12 cellular contexts compared by ENCODE assay signal in genomic region chr4:41814565-41814964, GRCh38.
DNase-seq lines count a peak whose midpoint lies in the region; ATAC-seq and TF ChIP-seq lines count a peak whose summit lies in the region.
"Had no signal": no experiment of that assay in that cellular context is flagged by ENCODE, and none has a peak within 500 bp of the region (broad histone marks: within the 10 kb centered on the region; RNA-seq: fewer than 3 reads in every experiment).

No MANE protein-coding gene starts in this region.

- H3K9me3 Mint-ChIP-seq in stimulated activated naive B cell treated with anti-CD40 and anti-IgM and Interleukin-4, amounts not matched to agents 10 μg/mL and 1 μg/mL and 100 μg/mL, for 72 hours, result peaks cover 2 to 7% of the 10 kb centered on the region in 2 donors

- peaks cover 4% of the 10 kb centered on the region for H3K27me3 ChIP-seq in RWPE2 (ENCODE audit: insufficient read depth, poor library complexity, severe bottlenecking)
- peaks cover 22% of the 10 kb centered on the region for H3K27me3 ChIP-seq in neuron (ENCODE audit: insufficient read depth, low read length)

- no peaks in the 10 kb centered on the region for H3K36me3 Mint-ChIP-seq in stimulated activated naive B cell treated with anti-CD40 and anti-IgM and Interleukin-4, amounts not matched to agents 10 μg/mL and 1 μg/mL and 100 μg/mL, for 72 hours
- H3K36me3 Mint-ChIP-seq: IgD-negative memory B cell had no signal

- no peaks in the 10 kb centered on the region for H3K4me1 Mint-ChIP-seq in stimulated activated naive B cell treated with anti-CD40 and anti-IgM and Interleukin-4, amounts not matched to agents 10 μg/mL and 1 μg/mL and 100 μg/mL, for 72 hours
- H3K4me1 Mint-ChIP-seq: IgD-negative memory B cell had no signal

- ATAC-seq in RWPE2 (ENCODE audit: low read depth), result peak; percentile 59
- ATAC-seq in stimulated activated naive B cell treated with anti-CD40 and anti-IgM and Interleukin-4, amounts not matched to agents 10 μg/mL and 1 μg/mL and 100 μg/mL, for 72 hours (replicated peaks), result no peak
- no peak for ATAC-seq in HG03039 (IDR thresholded peaks at IDR 0.05; ENCODE audit: unreplicated experiment)
- ATAC-seq in GM21717 (IDR thresholded peaks at IDR 0.05; ENCODE audit: unreplicated experiment), result no peak

- no peak overlapping the region for H3K4me3 Mint-ChIP-seq in stimulated activated naive B cell treated with anti-CD40 and anti-IgM and Interleukin-4, amounts not matched to agents 10 μg/mL and 1 μg/mL and 100 μg/mL, for 72 hours
- H3K4me3 Mint-ChIP-seq: IgD-negative memory B cell had no signal

- H2AFZ ChIP-seq in neuron (ENCODE audit: low read depth, low read length), result peak overlapping the region; percentile 20

- peak; percentile 61 for TF ChIP-seq CTCF in RWPE2 (IDR thresholded peaks at IDR 0.05; ENCODE audit: poor library complexity, severe bottlenecking)
- peak; percentile 54 for TF ChIP-seq CTCF in fibroblast of the aortic adventitia (IDR thresholded peaks at IDR 0.05; ENCODE audit: insufficient read depth, low read length)

- DNase-seq in EH (ENCODE audit: low read depth) (peak; percentile 56), RWPE2 (ENCODE audit: low spot score) (no peak), fibroblast of the aortic adventitia (ENCODE audit: low read depth) (peak; percentile 21), NCI-H345 treated with DMSO at 0.1 percent for 48 hours (lab: John Stamatoyannopoulos, UW; ENCODE audit: unreplicated experiment) (no peak)
- no peak for DNase-seq in stimulated activated naive B cell treated with anti-CD40 and anti-IgM and Interleukin-4, amounts not matched to agents 10 μg/mL and 1 μg/mL and 100 μg/mL, for 72 hours
- DNase-seq: left cardiac atrium; NCI-H510A treated with DMSO at 0.1 percent for 48 hours; stimulated activated naive CD4-positive, alpha-beta T cell had no signal

- H3K36me3 ChIP-seq in RWPE2 (ENCODE audit: low read depth) (no peaks in the 10 kb centered on the region), neuron (ENCODE audit: insufficient read depth, low read length) (no peaks in the 10 kb centered on the region)

- H3K27ac ChIP-seq in RWPE2 (ENCODE audit: poor library complexity, severe bottlenecking), result no peak overlapping the region

- H3K9me3 ChIP-seq in RWPE2 (ENCODE audit: severe bottlenecking) (no peaks in the 10 kb centered on the region), neuron (ENCODE audit: low read length) (no peaks in the 10 kb centered on the region)

- no peak overlapping the region for H3K4me3 ChIP-seq in RWPE2 (ENCODE audit: severe bottlenecking)
- no peak overlapping the region for H3K4me3 ChIP-seq in fibroblast of the aortic adventitia (ENCODE audit: low read depth, low read length)
- no peak overlapping the region for H3K4me3 ChIP-seq in neuron (ENCODE audit: low read length)

- peaks cover 5 to 12% of the 10 kb centered on the region in 2 donors for H3K27me3 Mint-ChIP-seq in stimulated activated naive B cell treated with anti-CD40 and anti-IgM and Interleukin-4, amounts not matched to agents 10 μg/mL and 1 μg/mL and 100 μg/mL, for 72 hours

- no peaks in the 10 kb centered on the region for H3K4me1 ChIP-seq in RWPE2 (ENCODE audit: insufficient read depth, poor library complexity, severe bottlenecking)
- no peaks in the 10 kb centered on the region for H3K4me1 ChIP-seq in neuron (ENCODE audit: insufficient read depth, low read length)

- no peak overlapping the region for H3K27ac Mint-ChIP-seq in stimulated activated naive B cell treated with anti-CD40 and anti-IgM and Interleukin-4, amounts not matched to agents 10 μg/mL and 1 μg/mL and 100 μg/mL, for 72 hours
- H3K27ac Mint-ChIP-seq: IgD-negative memory B cell had no signal

Comparison
In these comparisons a context has a peak if more than half of its experiments do, and no peak if none do; other contexts are left out.
1. DNase-seq: peak in EH (single experiment) and fibroblast of the aortic adventitia (single experiment); none in RWPE2 (single experiment), NCI-H345 treated with DMSO at 0.1 percent for 48 hours (single experiment) and stimulated activated naive B cell treated with anti-CD40 and anti-IgM and Interleukin-4, amounts not matched to agents 10 μg/mL and 1 μg/mL and 100 μg/mL, for 72 hours (single experiment).